17 cellular contexts compared by ENCODE assay signal in the genomic region with DNA sequence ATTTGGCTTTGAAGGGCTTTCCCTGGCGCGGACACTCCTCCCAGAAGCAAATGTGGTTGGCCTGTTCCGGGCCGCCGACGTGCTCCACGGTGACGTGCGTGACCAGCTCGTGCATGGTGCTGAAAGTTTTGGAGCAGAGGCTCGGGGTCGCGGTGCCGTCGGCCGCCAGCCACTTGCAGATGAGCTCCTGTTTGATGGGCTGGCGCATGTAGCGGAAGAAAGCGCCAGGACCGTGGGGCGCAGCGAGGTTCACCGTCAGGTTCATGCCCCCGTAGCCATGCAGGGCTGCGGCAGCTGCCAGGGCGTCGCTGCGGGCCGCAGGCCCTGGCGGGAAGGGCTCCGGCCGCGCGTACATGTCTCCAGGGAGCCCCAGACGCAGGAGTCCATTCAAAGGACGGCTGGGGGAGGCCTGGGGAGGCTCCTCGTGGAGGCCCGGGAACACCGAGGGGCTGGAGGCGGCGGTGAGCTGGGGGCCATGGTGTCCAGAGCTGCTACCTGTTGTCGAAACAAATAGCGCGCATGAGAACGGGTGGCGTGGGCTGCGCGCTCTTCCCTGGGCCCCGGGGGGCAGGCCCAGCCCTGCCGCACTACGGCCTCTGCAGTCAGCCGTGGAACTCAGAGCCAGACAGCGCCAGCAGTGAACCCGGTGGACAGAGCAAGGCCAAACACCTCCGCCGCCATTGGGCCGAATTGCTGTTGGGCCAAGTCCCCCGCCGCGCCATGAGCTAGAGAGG. TPM values are rescaled to one million over a fixed set of nuclear protein-coding genes. Genes with fewer than 3 reads are reported as not detected.
A peak's percentile ranks its signal among the peaks of the same experiment; 100 is the strongest.
DNase-seq lines count a peak whose midpoint lies in the region; TF ChIP-seq lines count a peak whose summit lies in the region.
"Had no signal": no experiment of that assay in that cellular context is flagged by ENCODE, and none has a peak within 500 bp of the region (broad histone marks: within the 10 kb centered on the region; RNA-seq: fewer than 3 reads in every experiment).

No MANE protein-coding gene starts in this region.

- H3K9ac ChIP-seq in HUES6 (ENCODE audit: low read length) (no peak overlapping the region), iPS-20b (ENCODE audit: low read depth, low read length) (no peak overlapping the region; the same call in 1 of the 2 replicates), smooth muscle cell (ENCODE audit: low read depth) (no peak overlapping the region), colonic mucosa (ENCODE audit: low read depth in 2 of 2, low read length in 2 of 2) (no peak overlapping the region)

- H3K36me3 ChIP-seq in HUES6 (ENCODE audit: control insufficient read depth, insufficient read depth, low read length) (no peaks in the 10 kb centered on the region), iPS-20b (ENCODE audit: insufficient read depth, low read depth, low read length) (no peaks in the 10 kb centered on the region), smooth muscle cell (ENCODE audit: low read depth) (no peaks in the 10 kb centered on the region), colonic mucosa (no peaks in the 10 kb centered on the region)
- H3K36me3 ChIP-seq: suprapubic skin had no signal

- H3K4me3 ChIP-seq in HUES6 (ENCODE audit: low read depth, low read length) (peak overlapping the region; percentile 45), iPS-20b (ENCODE audit: low read length) (peak overlapping the region; percentile 44; the same call in 1 of the 2 replicates), smooth muscle cell (no peak overlapping the region), colonic mucosa (no peak overlapping the region)
- H3K4me3 ChIP-seq: suprapubic skin had no signal

- peaks cover 45% of the 10 kb centered on the region for H3K4me1 ChIP-seq in HUES6 (ENCODE audit: control insufficient read depth, insufficient read depth, low read length)
- peaks cover 9% of the 10 kb centered on the region; the same call in 1 of the 2 replicates for H3K4me1 ChIP-seq in iPS-20b (ENCODE audit: insufficient read depth, low read length)
- H3K4me1 ChIP-seq in smooth muscle cell (ENCODE audit: low read depth), result peaks cover 36% of the 10 kb centered on the region
- no peaks in the 10 kb centered on the region for H3K4me1 ChIP-seq in colonic mucosa

- intact Hi-C loops in colonic mucosa (cut with DNase I), result no loop called here

- H4K20me1 ChIP-seq in smooth muscle cell (ENCODE audit: low read depth), result no peaks in the 10 kb centered on the region

- H3K9me3 ChIP-seq in HUES6 (ENCODE audit: control insufficient read depth, insufficient read depth, low read depth, low read length) (no peaks in the 10 kb centered on the region), iPS-20b (ENCODE audit: insufficient read depth, low read depth, low read length) (no peaks in the 10 kb centered on the region; the same call in 1 of the 2 replicates), smooth muscle cell (replicated peaks; ENCODE audit: low read depth) (no peaks in the 10 kb centered on the region), colonic mucosa (no peaks in the 10 kb centered on the region)
- H3K9me3 ChIP-seq: suprapubic skin had no signal

- WGBS in smooth muscle cell (ENCODE audit: low lambda C conversion rate), result 2% methylated on average over 60 of the region's 60 CpGs

- H3K27ac ChIP-seq in HUES6 (ENCODE audit: low read depth, low read length) (no peak overlapping the region), iPS-20b (ENCODE audit: low read length) (no peak overlapping the region), smooth muscle cell (ENCODE audit: low read depth) (no peak overlapping the region), colonic mucosa (no peak overlapping the region)
- H3K27ac ChIP-seq: RWPE1, suprapubic skin had no signal

- H3K79me2 ChIP-seq in smooth muscle cell (ENCODE audit: low read depth), result no peaks in the 10 kb centered on the region

- H3K4me2 ChIP-seq in smooth muscle cell, result peak overlapping the region; percentile 57

- H3K27me3 ChIP-seq in HUES6 (ENCODE audit: control insufficient read depth, insufficient read depth, low read length) (peaks cover 100% of the 10 kb centered on the region), iPS-20b (ENCODE audit: insufficient read depth, low read length) (peaks cover 100% of the 10 kb centered on the region), smooth muscle cell (ENCODE audit: low read depth) (peaks cover 100% of the 10 kb centered on the region), colonic mucosa (peaks cover 73% of the 10 kb centered on the region)

- H3F3A ChIP-seq in smooth muscle cell (ENCODE audit: low read depth), result no peaks in the 10 kb centered on the region

- DNase-seq in cerebellar cortex (ENCODE audit: low spot score) (peak; percentile 74), smooth muscle cell (lab: John Stamatoyannopoulos, UW; ENCODE audit: unreplicated experiment) (no peak), colonic mucosa (no peak), NCI-H146 treated with DMSO at 0.1 percent for 48 hours (lab: John Stamatoyannopoulos, UW; ENCODE audit: unreplicated experiment) (no peak), NCI-H1417 treated with DMSO at 0.1 percent for 48 hours (lab: John Stamatoyannopoulos, UW) (no peak), cortex of kidney (lab: John Stamatoyannopoulos, UW) (no peak)
- DNase-seq: activated CD4-positive, alpha-beta T cell treated with anti-CD3 and anti-CD28 coated beads, Interleukin-2, amount 10 ng/mL, durations not matched to agents 24 days and 14 days; activated effector memory CD4-positive, alpha-beta T cell treated with Interleukin-2 at 50 U/mL for 16 hours; activated naive CD8-positive, alpha-beta T cell treated with anti-CD3 and anti-CD28 coated beads, Interleukin-2, amount 50 U/mL, for 24 hours; CD8-positive, alpha-beta T cell; foreskin fibroblast; left colon; NCI-H524 treated with DMSO at 0.1 percent for 48 hours had no signal

- no peak for TF ChIP-seq CTCF in smooth muscle cell (IDR thresholded peaks at IDR 0.05; ENCODE audit: borderline replicate concordance, insufficient read depth, poor library complexity, severe bottlenecking)
- no peak for TF ChIP-seq CTCF in colonic mucosa (IDR thresholded peaks at IDR 0.05)

- no peak overlapping the region for H2AFZ ChIP-seq in smooth muscle cell (ENCODE audit: low read depth)

RNA-seq across cellular contexts. Expression of gene ZIC4, which starts 10.2 kb away (rescaled TPM):
- total RNA-seq in smooth muscle cell, result not detected in 2 replicates
- polyA plus RNA-seq in smooth muscle cell, result not detected in 2 replicates
- total RNA-seq in colonic mucosa, result not detected
- total RNA-seq: activated CD4-positive, alpha-beta T cell treated with anti-CD3 and anti-CD28 coated beads, Interleukin-2, amount 10 ng/mL, durations not matched to agents 24 days and 14 days; CD8-positive, alpha-beta T cell; left colon; suprapubic skin had no signal

RNA-seq across cellular contexts. Expression of gene ZIC1, which starts 13.0 kb away (rescaled TPM):
- total RNA-seq in smooth muscle cell (not detected in 2 replicates), colonic mucosa (under 1 TPM in 1 of 2 donors, not detected in 1; 0.19 TPM)
- polyA plus RNA-seq in smooth muscle cell, result not detected in 2 replicates
- total RNA-seq: activated CD4-positive, alpha-beta T cell treated with anti-CD3 and anti-CD28 coated beads, Interleukin-2, amount 10 ng/mL, durations not matched to agents 24 days and 14 days; CD8-positive, alpha-beta T cell; left colon had no signal

Comparison
In these comparisons a context has a peak if more than half of its experiments do, and no peak if none do; other contexts are left out.
1. H3K4me3 ChIP-seq: peak in HUES6 (single experiment) and iPS-20b (single experiment); none in smooth muscle cell (single experiment) and colonic mucosa (single experiment).